ENCODE assay signal across 25 cellular contexts in genomic region chrX:84216406-84216805, GRCh38. TPM values are rescaled to one million over a fixed set of nuclear protein-coding genes. Genes with fewer than 3 reads are reported as not detected.
A peak's percentile ranks its signal among the peaks of the same experiment; 100 is the strongest.
DNase-seq lines count a peak whose midpoint lies in the region; ATAC-seq lines count a peak whose summit lies in the region.
"Had no signal": no experiment of that assay in that cellular context is flagged by ENCODE, and none has a peak within 500 bp of the region (broad histone marks: within the 10 kb centered on the region; RNA-seq: fewer than 3 reads in every experiment).

No MANE protein-coding gene starts in this region.

- ATAC-seq in HG03159 (IDR thresholded peaks at IDR 0.05; ENCODE audit: unreplicated experiment) = no peak
- ATAC-seq: CD8-positive, alpha-beta T cell; foreskin keratinocyte; Panc1; right cardiac atrium had no signal

- intact Hi-C loops in activated naive CD4-positive, alpha-beta T cell treated with anti-CD3 and anti-CD28 coated beads for 36 hours (cut with micrococcal nuclease) = no loop called here

- DNase-seq in COR-L47 (lab: John Stamatoyannopoulos, UW) (peak; percentile 61), NCI-H1105 treated with DMSO at 0.1 percent for 48 hours (lab: John Stamatoyannopoulos, UW) (peak; percentile 89), NCI-H2171 (lab: John Stamatoyannopoulos, UW) (peak; percentile 0), NCI-H748 (lab: John Stamatoyannopoulos, UW; ENCODE audit: unreplicated experiment) (peak; percentile 81), GM19238 (ENCODE audit: insufficient read length, low spot score) (no peak)
- no peak for DNase-seq in activated naive CD4-positive, alpha-beta T cell treated with anti-CD3 and anti-CD28 coated beads for 36 hours
- DNase-seq: activated CD4-positive, alpha-beta T cell treated with anti-CD3 and anti-CD28 coated beads for 4 hours; activated gamma-delta T cell; CD8-positive, alpha-beta T cell; dermis blood vessel endothelial cell; foreskin keratinocyte; H9; NCI-H187; NK-92 treated with Interleukin-12 subunit alpha and Interleukin-12 subunit beta, amount 100 ng/mL, for 24 hours; posterior cingulate gyrus; right cardiac atrium; SHP77 treated with DMSO at 0.1 percent for 48 hours; spleen; SW 1271; T-helper 9 cell had no signal

- H3K9me3 Mint-ChIP-seq in activated naive CD4-positive, alpha-beta T cell treated with anti-CD3 and anti-CD28 coated beads for 36 hours = peaks cover 2% of the 10 kb centered on the region
- H3K9me3 Mint-ChIP-seq: CD8-positive, alpha-beta T cell had no signal

- no peaks in the 10 kb centered on the region for H3K4me1 Mint-ChIP-seq in activated naive CD4-positive, alpha-beta T cell treated with anti-CD3 and anti-CD28 coated beads for 36 hours (ENCODE audit: low read depth)
- H3K4me1 Mint-ChIP-seq: B cell had no signal

- CTCF ChIA-PET in activated naive CD4-positive, alpha-beta T cell treated with anti-CD3 and anti-CD28 coated beads for 36 hours (lab: Charles Lee) = interaction anchor here (0.7 kb wide), 1 partner anchor 220 kb away, joined by 5 read pairs; no protein-coding TSS in a partner anchor

- H3K27ac Mint-ChIP-seq in activated naive CD4-positive, alpha-beta T cell treated with anti-CD3 and anti-CD28 coated beads for 36 hours = no peak overlapping the region
- H3K27ac Mint-ChIP-seq: B cell; CD8-positive, alpha-beta T cell; H9 had no signal

- H3K27me3 Mint-ChIP-seq in activated naive CD4-positive, alpha-beta T cell treated with anti-CD3 and anti-CD28 coated beads for 36 hours (ENCODE audit: low read depth) = no peaks in the 10 kb centered on the region
- H3K27me3 Mint-ChIP-seq: B cell had no signal

- no peak overlapping the region for H3K4me3 Mint-ChIP-seq in activated naive CD4-positive, alpha-beta T cell treated with anti-CD3 and anti-CD28 coated beads for 36 hours
- H3K4me3 Mint-ChIP-seq: B cell; CD8-positive, alpha-beta T cell; H9 had no signal

- H3K36me3 Mint-ChIP-seq in activated naive CD4-positive, alpha-beta T cell treated with anti-CD3 and anti-CD28 coated beads for 36 hours (ENCODE audit: low read depth) = no peaks in the 10 kb centered on the region
- H3K36me3 Mint-ChIP-seq: CD8-positive, alpha-beta T cell had no signal

RNA-seq across cellular contexts. Expression of gene RPS6KA6, which starts 28.4 kb away (rescaled TPM):
- total RNA-seq in activated naive CD4-positive, alpha-beta T cell treated with anti-CD3 and anti-CD28 coated beads for 36 hours = under 1 TPM in 1 of 2 experiments, not detected in 1; 0.02 TPM
- total RNA-seq: CD8-positive, alpha-beta T cell; HT1080; M059J had no signal

Comparison
In these comparisons a context has a peak if more than half of its experiments do, and no peak if none do; other contexts are left out.
1. DNase-seq: peak in COR-L47 (single experiment), NCI-H1105 treated with DMSO at 0.1 percent for 48 hours (single experiment), NCI-H2171 (single experiment) and NCI-H748 (single experiment); none in GM19238 (single experiment) and activated naive CD4-positive, alpha-beta T cell treated with anti-CD3 and anti-CD28 coated beads for 36 hours (single experiment).